In the genomic region with DNA sequence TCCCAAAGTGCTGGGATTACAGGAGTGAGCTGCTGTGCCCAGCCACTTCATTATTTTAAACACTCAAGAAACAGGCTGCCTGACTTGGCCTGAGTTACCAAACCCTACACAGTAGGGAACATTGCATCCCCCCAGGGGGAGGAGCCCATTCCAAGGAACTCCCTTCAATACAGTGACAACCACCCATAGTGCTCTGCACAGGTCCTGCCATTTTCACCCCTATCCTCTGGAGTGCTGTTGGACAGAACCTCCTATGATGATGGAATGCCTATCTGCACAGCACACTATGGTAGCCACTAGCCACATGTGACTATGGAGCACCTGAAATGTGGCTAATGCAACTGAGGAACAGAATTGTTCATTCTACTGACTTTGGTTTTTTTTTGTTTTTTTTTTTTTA, we compare ENCODE assay signal across 4 cellular contexts.
TF ChIP-seq lines count a peak whose summit lies in the region.

No MANE protein-coding gene starts in this region.

TF ChIP-seq in SK-N-SH treated with all-trans-retinoic acid at 6 μM for 48 hours, 23 proteins besides CTCF, POLR2A, EP300 and RAD21 (continues in another document):
- TF ChIP-seq ZFP3 (CRISPR knock-in tag; IDR thresholded peaks at IDR 0.05) = no peak
- no peak for TF ChIP-seq ZC3H10 (CRISPR knock-in tag; IDR thresholded peaks at IDR 0.05)
- TF ChIP-seq ESRRG (CRISPR knock-in tag; IDR thresholded peaks at IDR 0.05) = no peak
- no peak for TF ChIP-seq TOX (CRISPR knock-in tag; IDR thresholded peaks at IDR 0.05; ENCODE audit: borderline replicate concordance)
- TF ChIP-seq, protein P1, sequence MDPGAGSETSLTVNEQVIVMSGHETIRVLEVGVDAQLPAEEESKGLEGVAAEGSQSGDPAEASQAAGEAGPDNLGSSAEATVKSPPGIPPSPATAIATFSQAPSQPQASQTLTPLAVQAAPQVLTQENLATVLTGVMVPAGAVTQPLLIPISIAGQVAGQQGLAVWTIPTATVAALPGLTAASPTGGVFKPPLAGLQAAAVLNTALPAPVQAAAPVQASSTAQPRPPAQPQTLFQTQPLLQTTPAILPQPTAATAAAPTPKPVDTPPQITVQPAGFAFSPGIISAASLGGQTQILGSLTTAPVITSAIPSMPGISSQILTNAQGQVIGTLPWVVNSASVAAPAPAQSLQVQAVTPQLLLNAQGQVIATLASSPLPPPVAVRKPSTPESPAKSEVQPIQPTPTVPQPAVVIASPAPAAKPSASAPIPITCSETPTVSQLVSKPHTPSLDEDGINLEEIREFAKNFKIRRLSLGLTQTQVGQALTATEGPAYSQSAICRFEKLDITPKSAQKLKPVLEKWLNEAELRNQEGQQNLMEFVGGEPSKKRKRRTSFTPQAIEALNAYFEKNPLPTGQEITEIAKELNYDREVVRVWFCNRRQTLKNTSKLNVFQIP (CRISPR knock-in tag; IDR thresholded peaks at IDR 0.05; ENCODE audit: borderline replicate concordance, low read depth) = no peak
- no peak for TF ChIP-seq PPARA (CRISPR knock-in tag; IDR thresholded peaks at IDR 0.05; ENCODE audit: borderline replicate concordance)
- no peak for TF ChIP-seq OSR1 (CRISPR knock-in tag; IDR thresholded peaks at IDR 0.05)
- no peak for TF ChIP-seq ZNF70 (CRISPR knock-in tag; IDR thresholded peaks at IDR 0.05)
- TF ChIP-seq, protein P2, sequence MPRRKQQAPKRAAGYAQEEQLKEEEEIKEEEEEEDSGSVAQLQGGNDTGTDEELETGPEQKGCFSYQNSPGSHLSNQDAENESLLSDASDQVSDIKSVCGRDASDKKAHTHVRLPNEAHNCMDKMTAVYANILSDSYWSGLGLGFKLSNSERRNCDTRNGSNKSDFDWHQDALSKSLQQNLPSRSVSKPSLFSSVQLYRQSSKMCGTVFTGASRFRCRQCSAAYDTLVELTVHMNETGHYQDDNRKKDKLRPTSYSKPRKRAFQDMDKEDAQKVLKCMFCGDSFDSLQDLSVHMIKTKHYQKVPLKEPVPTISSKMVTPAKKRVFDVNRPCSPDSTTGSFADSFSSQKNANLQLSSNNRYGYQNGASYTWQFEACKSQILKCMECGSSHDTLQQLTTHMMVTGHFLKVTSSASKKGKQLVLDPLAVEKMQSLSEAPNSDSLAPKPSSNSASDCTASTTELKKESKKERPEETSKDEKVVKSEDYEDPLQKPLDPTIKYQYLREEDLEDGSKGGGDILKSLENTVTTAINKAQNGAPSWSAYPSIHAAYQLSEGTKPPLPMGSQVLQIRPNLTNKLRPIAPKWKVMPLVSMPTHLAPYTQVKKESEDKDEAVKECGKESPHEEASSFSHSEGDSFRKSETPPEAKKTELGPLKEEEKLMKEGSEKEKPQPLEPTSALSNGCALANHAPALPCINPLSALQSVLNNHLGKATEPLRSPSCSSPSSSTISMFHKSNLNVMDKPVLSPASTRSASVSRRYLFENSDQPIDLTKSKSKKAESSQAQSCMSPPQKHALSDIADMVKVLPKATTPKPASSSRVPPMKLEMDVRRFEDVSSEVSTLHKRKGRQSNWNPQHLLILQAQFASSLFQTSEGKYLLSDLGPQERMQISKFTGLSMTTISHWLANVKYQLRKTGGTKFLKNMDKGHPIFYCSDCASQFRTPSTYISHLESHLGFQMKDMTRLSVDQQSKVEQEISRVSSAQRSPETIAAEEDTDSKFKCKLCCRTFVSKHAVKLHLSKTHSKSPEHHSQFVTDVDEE (CRISPR knock-in tag; IDR thresholded peaks at IDR 0.05) = no peak
- no peak for TF ChIP-seq ZNF565 (CRISPR knock-in tag; conservative IDR thresholded peaks at IDR 0.05; ENCODE audit: low read depth)

TF ChIP-seq in SK-N-SH, 30 proteins besides CTCF, POLR2A, EP300 and RAD21 (continues in another document):
- TF ChIP-seq, protein P3, sequence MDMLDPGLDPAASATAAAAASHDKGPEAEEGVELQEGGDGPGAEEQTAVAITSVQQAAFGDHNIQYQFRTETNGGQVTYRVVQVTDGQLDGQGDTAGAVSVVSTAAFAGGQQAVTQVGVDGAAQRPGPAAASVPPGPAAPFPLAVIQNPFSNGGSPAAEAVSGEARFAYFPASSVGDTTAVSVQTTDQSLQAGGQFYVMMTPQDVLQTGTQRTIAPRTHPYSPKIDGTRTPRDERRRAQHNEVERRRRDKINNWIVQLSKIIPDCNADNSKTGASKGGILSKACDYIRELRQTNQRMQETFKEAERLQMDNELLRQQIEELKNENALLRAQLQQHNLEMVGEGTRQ (IDR thresholded peaks at IDR 0.05; ENCODE audit: borderline replicate concordance, low read depth, low read length) = no peak
- no peak for TF ChIP-seq MEF2A (IDR thresholded peaks at IDR 0.05; ENCODE audit: borderline replicate concordance, low read depth)
- TF ChIP-seq, protein P4, sequence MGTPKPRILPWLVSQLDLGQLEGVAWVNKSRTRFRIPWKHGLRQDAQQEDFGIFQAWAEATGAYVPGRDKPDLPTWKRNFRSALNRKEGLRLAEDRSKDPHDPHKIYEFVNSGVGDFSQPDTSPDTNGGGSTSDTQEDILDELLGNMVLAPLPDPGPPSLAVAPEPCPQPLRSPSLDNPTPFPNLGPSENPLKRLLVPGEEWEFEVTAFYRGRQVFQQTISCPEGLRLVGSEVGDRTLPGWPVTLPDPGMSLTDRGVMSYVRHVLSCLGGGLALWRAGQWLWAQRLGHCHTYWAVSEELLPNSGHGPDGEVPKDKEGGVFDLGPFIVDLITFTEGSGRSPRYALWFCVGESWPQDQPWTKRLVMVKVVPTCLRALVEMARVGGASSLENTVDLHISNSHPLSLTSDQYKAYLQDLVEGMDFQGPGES (IDR thresholded peaks at IDR 0.05; ENCODE audit: low read depth, low read length) = no peak
- TF ChIP-seq POLR2AphosphoS5 (IDR thresholded peaks at IDR 0.05; ENCODE audit: low read depth, low read length) = no peak
- TF ChIP-seq, protein P5, sequence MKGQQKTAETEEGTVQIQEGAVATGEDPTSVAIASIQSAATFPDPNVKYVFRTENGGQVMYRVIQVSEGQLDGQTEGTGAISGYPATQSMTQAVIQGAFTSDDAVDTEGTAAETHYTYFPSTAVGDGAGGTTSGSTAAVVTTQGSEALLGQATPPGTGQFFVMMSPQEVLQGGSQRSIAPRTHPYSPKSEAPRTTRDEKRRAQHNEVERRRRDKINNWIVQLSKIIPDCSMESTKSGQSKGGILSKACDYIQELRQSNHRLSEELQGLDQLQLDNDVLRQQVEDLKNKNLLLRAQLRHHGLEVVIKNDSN (IDR thresholded peaks at IDR 0.05; ENCODE audit: borderline replicate concordance, low read depth) = no peak
- no peak for TF ChIP-seq RFX5 (IDR thresholded peaks at IDR 0.05; ENCODE audit: low read length)
- no peak for TF ChIP-seq SIN3A (IDR thresholded peaks at IDR 0.05; ENCODE audit: borderline replicate concordance, low read depth, low read length)
- TF ChIP-seq, protein P6, sequence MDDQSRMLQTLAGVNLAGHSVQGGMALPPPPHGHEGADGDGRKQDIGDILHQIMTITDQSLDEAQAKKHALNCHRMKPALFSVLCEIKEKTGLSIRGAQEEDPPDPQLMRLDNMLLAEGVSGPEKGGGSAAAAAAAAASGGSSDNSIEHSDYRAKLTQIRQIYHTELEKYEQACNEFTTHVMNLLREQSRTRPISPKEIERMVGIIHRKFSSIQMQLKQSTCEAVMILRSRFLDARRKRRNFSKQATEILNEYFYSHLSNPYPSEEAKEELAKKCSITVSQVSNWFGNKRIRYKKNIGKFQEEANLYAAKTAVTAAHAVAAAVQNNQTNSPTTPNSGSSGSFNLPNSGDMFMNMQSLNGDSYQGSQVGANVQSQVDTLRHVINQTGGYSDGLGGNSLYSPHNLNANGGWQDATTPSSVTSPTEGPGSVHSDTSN (IDR thresholded peaks at IDR 0.05) = no peak
- no peak for TF ChIP-seq TAF1 (IDR thresholded peaks at IDR 0.05; ENCODE audit: borderline replicate concordance, low read depth, low read length)

TF ChIP-seq in HCT116, 20 proteins besides CTCF, POLR2A, EP300 and RAD21:
- TF ChIP-seq JUND (IDR thresholded peaks at IDR 0.05) (no peak), SRF (IDR thresholded peaks at IDR 0.05; ENCODE audit: low read depth) (no peak), EGR1 (IDR thresholded peaks at IDR 0.05; ENCODE audit: low read depth) (no peak), ELF1 (IDR thresholded peaks at IDR 0.05; ENCODE audit: borderline replicate concordance, low read depth) (no peak), POLR2AphosphoS5 (IDR thresholded peaks at IDR 0.05; ENCODE audit: low read depth, low read length) (no peak), CBX3 (IDR thresholded peaks at IDR 0.05; ENCODE audit: low read depth) (no peak), CEBPB (IDR thresholded peaks at IDR 0.05; ENCODE audit: low read depth) (no peak), ZFX (IDR thresholded peaks at IDR 0.05) (no peak), FOSL1 (IDR thresholded peaks at IDR 0.05; ENCODE audit: low read depth) (no peak), YY1 (IDR thresholded peaks at IDR 0.05; ENCODE audit: extremely low read depth, insufficient replicate concordance, low read depth, low read length) (no peak), EZH2phosphoT487 (IDR thresholded peaks at IDR 0.05; ENCODE audit: borderline replicate concordance) (no peak)

TF ChIP-seq in WTC11, 78 proteins besides CTCF, POLR2A, EP300 and RAD21:
- no peak for TF ChIP-seq MXD4 (CRISPR knock-in tag; IDR thresholded peaks at IDR 0.05; ENCODE audit: borderline replicate concordance)
- TF ChIP-seq NFE2L1 (CRISPR knock-in tag; IDR thresholded peaks at IDR 0.05) = no peak
- TF ChIP-seq, protein P7, sequence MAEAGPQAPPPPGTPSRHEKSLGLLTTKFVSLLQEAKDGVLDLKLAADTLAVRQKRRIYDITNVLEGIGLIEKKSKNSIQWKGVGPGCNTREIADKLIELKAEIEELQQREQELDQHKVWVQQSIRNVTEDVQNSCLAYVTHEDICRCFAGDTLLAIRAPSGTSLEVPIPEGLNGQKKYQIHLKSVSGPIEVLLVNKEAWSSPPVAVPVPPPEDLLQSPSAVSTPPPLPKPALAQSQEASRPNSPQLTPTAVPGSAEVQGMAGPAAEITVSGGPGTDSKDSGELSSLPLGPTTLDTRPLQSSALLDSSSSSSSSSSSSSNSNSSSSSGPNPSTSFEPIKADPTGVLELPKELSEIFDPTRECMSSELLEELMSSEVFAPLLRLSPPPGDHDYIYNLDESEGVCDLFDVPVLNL (CRISPR knock-in tag; IDR thresholded peaks at IDR 0.05; ENCODE audit: borderline replicate concordance, low read depth) = no peak
- no peak for TF ChIP-seq RORB (CRISPR knock-in tag; IDR thresholded peaks at IDR 0.05)
- TF ChIP-seq ZNF671 (CRISPR knock-in tag; IDR thresholded peaks at IDR 0.05) = no peak
- TF ChIP-seq SP1 (CRISPR knock-in tag; conservative IDR thresholded peaks at IDR 0.05) = no peak
- TF ChIP-seq ELF4 (CRISPR knock-in tag; IDR thresholded peaks at IDR 0.05; ENCODE audit: low read depth) = no peak
- no peak for TF ChIP-seq FOXK1 (CRISPR knock-in tag; IDR thresholded peaks at IDR 0.05)
- TF ChIP-seq, protein P8, sequence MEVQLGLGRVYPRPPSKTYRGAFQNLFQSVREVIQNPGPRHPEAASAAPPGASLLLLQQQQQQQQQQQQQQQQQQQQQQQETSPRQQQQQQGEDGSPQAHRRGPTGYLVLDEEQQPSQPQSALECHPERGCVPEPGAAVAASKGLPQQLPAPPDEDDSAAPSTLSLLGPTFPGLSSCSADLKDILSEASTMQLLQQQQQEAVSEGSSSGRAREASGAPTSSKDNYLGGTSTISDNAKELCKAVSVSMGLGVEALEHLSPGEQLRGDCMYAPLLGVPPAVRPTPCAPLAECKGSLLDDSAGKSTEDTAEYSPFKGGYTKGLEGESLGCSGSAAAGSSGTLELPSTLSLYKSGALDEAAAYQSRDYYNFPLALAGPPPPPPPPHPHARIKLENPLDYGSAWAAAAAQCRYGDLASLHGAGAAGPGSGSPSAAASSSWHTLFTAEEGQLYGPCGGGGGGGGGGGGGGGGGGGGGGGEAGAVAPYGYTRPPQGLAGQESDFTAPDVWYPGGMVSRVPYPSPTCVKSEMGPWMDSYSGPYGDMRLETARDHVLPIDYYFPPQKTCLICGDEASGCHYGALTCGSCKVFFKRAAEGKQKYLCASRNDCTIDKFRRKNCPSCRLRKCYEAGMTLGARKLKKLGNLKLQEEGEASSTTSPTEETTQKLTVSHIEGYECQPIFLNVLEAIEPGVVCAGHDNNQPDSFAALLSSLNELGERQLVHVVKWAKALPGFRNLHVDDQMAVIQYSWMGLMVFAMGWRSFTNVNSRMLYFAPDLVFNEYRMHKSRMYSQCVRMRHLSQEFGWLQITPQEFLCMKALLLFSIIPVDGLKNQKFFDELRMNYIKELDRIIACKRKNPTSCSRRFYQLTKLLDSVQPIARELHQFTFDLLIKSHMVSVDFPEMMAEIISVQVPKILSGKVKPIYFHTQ (CRISPR knock-in tag; IDR thresholded peaks at IDR 0.05) = no peak
